In the genomic region with DNA sequence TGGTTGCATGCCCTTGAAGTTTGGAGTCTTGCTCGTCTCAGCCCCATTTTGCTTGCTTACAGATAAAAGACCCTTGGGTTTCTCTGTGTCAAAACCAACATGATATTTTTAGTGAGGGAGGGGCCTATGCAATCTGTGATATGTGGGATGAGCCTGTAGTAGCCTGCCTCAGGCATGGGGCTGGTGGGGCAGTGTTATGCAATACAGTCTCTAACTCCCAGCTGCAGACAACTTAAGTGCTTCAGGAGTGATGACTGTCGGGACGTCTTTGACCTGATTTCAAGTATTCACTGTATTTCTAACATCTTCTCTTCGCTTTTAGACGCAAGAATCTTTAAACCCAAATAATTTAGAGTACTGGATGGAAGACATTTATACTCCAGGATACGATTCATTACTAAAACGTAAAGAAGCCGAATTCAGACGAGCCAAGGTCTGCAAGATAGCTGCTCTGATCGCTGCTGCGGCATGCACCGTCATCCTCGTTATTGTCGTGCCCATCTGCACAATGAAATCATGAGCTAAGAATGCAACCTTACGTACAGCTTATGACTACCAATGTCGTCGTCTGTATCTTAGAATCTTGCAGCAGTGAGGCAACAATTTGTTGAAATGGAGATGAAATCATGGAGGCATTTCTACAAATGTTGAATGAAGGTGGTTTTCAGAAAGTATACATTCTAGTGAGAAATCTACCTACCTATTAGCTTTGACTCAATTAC, we compare ENCODE assay signal across 24 cellular contexts.
"Had no signal": no experiment of that assay in that cellular context is flagged by ENCODE, and none has a peak within 500 bp of the region (broad histone marks: within the 10 kb centered on the region; RNA-seq: fewer than 3 reads in every experiment).

No MANE protein-coding gene starts in this region.

- H3K4me1 Mint-ChIP-seq: activated CD4-positive, alpha-beta memory T cell treated with anti-CD3 and anti-CD28 coated beads, Interleukin-2, amount 10 ng/mL, durations not matched to agents 7 days and 5 days; activated CD4-positive, alpha-beta T cell treated with anti-CD3 and anti-CD28 coated beads for 36 hours; activated naive CD4-positive, alpha-beta T cell treated with anti-CD3 and anti-CD28 coated beads, Interleukin-2, amount 10 ng/mL, durations not matched to agents 7 days and 5 days; activated naive CD8-positive, alpha-beta T cell treated with anti-CD3 and anti-CD28 coated beads for 36 hours had no signal

- DNase-seq: activated CD4-positive, alpha-beta memory T cell treated with anti-CD3 and anti-CD28 coated beads, Interleukin-2, amount 10 ng/mL, durations not matched to agents 7 days and 5 days; activated CD4-positive, alpha-beta T cell treated with anti-CD3 and anti-CD28 coated beads for 36 hours; activated CD4-positive, alpha-beta T cell treated with anti-CD3 and anti-CD28 coated beads, Interleukin-2, amount 50 U/mL, for 1 hour; activated gamma-delta T cell treated with Interleukin-2 at 50 U/mL for 16 hours; activated naive CD4-positive, alpha-beta T cell treated with anti-CD3 and anti-CD28 coated beads, Interleukin-2, amount 10 ng/mL, durations not matched to agents 7 days and 5 days; activated naive CD8-positive, alpha-beta T cell treated with anti-CD3 and anti-CD28 coated beads for 36 hours; activated T-cell treated with anti-CD3 and anti-CD28 coated beads for 4 hours; activated T-cell treated with anti-CD3 and anti-CD28 coated beads, Interleukin-2, amount 50 U/mL, for 72 hours; anterior cingulate cortex; caudate nucleus; KG1; NCI-H1048; NCI-H2029 treated with DMSO at 0.1 percent for 48 hours; NCI-H345; NCI-H510A; NCI-H526 treated with DMSO at 0.1 percent for 48 hours; NCI-H82; RPMI8226; SK-N-SH; T-helper 1 cell; WERI-Rb-1 had no signal

- H3K9me3 ChIP-seq: SK-N-SH had no signal

- H3K36me3 ChIP-seq: WERI-Rb-1 had no signal

- H3K27ac Mint-ChIP-seq: activated CD4-positive, alpha-beta memory T cell treated with anti-CD3 and anti-CD28 coated beads, Interleukin-2, amount 10 ng/mL, durations not matched to agents 7 days and 5 days; activated CD4-positive, alpha-beta T cell treated with anti-CD3 and anti-CD28 coated beads for 36 hours; activated naive CD4-positive, alpha-beta T cell treated with anti-CD3 and anti-CD28 coated beads, Interleukin-2, amount 10 ng/mL, durations not matched to agents 7 days and 5 days; activated naive CD8-positive, alpha-beta T cell treated with anti-CD3 and anti-CD28 coated beads for 36 hours; activated T-cell treated with anti-CD3 and anti-CD28 coated beads, Interleukin-2, amount 50 U/mL, for 72 hours; activated T-helper 2 cell treated with anti-CD3 and anti-CD28 coated beads, Interferon-gamma antibody, Interleukin-2, Interleukin-4, amounts not matched to agents 10 μg/mL and 5 μg/mL and 100 μg/mL, durations not matched to agents 14 hours and 24 hours and 36 hours had no signal

- H3K4me3 Mint-ChIP-seq: activated CD4-positive, alpha-beta memory T cell treated with anti-CD3 and anti-CD28 coated beads, Interleukin-2, amount 10 ng/mL, durations not matched to agents 7 days and 5 days; activated CD4-positive, alpha-beta T cell treated with anti-CD3 and anti-CD28 coated beads for 36 hours; activated naive CD4-positive, alpha-beta T cell treated with anti-CD3 and anti-CD28 coated beads, Interleukin-2, amount 10 ng/mL, durations not matched to agents 7 days and 5 days; activated naive CD8-positive, alpha-beta T cell treated with anti-CD3 and anti-CD28 coated beads for 36 hours; activated T-cell treated with anti-CD3 and anti-CD28 coated beads, Interleukin-2, amount 50 U/mL, for 72 hours had no signal

- H3K9me3 Mint-ChIP-seq: activated CD4-positive, alpha-beta memory T cell treated with anti-CD3 and anti-CD28 coated beads, Interleukin-2, amount 10 ng/mL, durations not matched to agents 7 days and 5 days; activated naive CD4-positive, alpha-beta T cell treated with anti-CD3 and anti-CD28 coated beads, Interleukin-2, amount 10 ng/mL, durations not matched to agents 7 days and 5 days; activated naive CD8-positive, alpha-beta T cell treated with anti-CD3 and anti-CD28 coated beads for 36 hours; activated T-cell treated with anti-CD3 and anti-CD28 coated beads, Interleukin-2, amount 50 U/mL, for 72 hours; activated T-helper 2 cell treated with anti-CD3 and anti-CD28 coated beads, Interferon-gamma antibody, Interleukin-2, Interleukin-4, amounts not matched to agents 10 μg/mL and 5 μg/mL and 100 μg/mL, durations not matched to agents 14 hours and 24 hours and 36 hours had no signal

- H3K4me2 ChIP-seq: SK-N-SH had no signal

- H3K27ac ChIP-seq: WERI-Rb-1 had no signal

- H3K9ac ChIP-seq: SK-N-SH had no signal

- ATAC-seq: activated CD4-positive, alpha-beta T cell treated with anti-CD3 and anti-CD28 coated beads for 36 hours; activated T-cell treated with anti-CD3 and anti-CD28 coated beads, Interleukin-2, amount 50 U/mL, for 72 hours; Panc1; Right ventricle myocardium inferior had no signal

- H3K27me3 Mint-ChIP-seq: activated CD4-positive, alpha-beta memory T cell treated with anti-CD3 and anti-CD28 coated beads, Interleukin-2, amount 10 ng/mL, durations not matched to agents 7 days and 5 days; activated CD4-positive, alpha-beta T cell treated with anti-CD3 and anti-CD28 coated beads for 36 hours; activated naive CD4-positive, alpha-beta T cell treated with anti-CD3 and anti-CD28 coated beads, Interleukin-2, amount 10 ng/mL, durations not matched to agents 7 days and 5 days; activated naive CD8-positive, alpha-beta T cell treated with anti-CD3 and anti-CD28 coated beads for 36 hours had no signal

- H3K36me3 Mint-ChIP-seq: activated naive CD4-positive, alpha-beta T cell treated with anti-CD3 and anti-CD28 coated beads, Interleukin-2, amount 10 ng/mL, durations not matched to agents 7 days and 5 days; activated naive CD8-positive, alpha-beta T cell treated with anti-CD3 and anti-CD28 coated beads for 36 hours had no signal
